Comparison of ENCODE assay signal across 10 cellular contexts in genomic region chr3:98612996-98613517, GRCh38. TPM values are rescaled to one million over a fixed set of nuclear protein-coding genes. Genes with fewer than 3 reads are reported as not detected.
DNase-seq lines count a peak whose midpoint lies in the region; ATAC-seq and TF ChIP-seq lines count a peak whose summit lies in the region.
"Had no signal": no experiment of that assay in that cellular context is flagged by ENCODE, and none has a peak within 500 bp of the region (broad histone marks: within the 10 kb centered on the region; RNA-seq: fewer than 3 reads in every experiment).

No MANE protein-coding gene starts in this region.

- no peak overlapping the region for H3K4me3 ChIP-seq in endodermal cell (ENCODE audit: low read length)
- H3K4me3 ChIP-seq: gastrocnemius medialis, pancreas had no signal

- H3K4me1 ChIP-seq in foreskin keratinocyte (no peaks in the 10 kb centered on the region), endodermal cell (ENCODE audit: control insufficient read depth, insufficient read depth, low read length) (no peaks in the 10 kb centered on the region)
- H3K4me1 ChIP-seq: gastrocnemius medialis, pancreas had no signal

- intact Hi-C loops in Right ventricle myocardium inferior (cut with DNase I), result no loop called here
- intact Hi-C loops in cardiac septum (cut with DNase I), result no loop called here

- no peaks in the 10 kb centered on the region for H3K9me3 Mint-ChIP-seq in endodermal cell

- ATAC-seq in Right ventricle myocardium inferior (peak; percentile 62), HG03135 (IDR thresholded peaks at IDR 0.05; ENCODE audit: unreplicated experiment) (peak; percentile 79), foreskin keratinocyte (peak; percentile 20)
- ATAC-seq: gastrocnemius medialis had no signal

- H3K27me3 ChIP-seq in foreskin keratinocyte (no peaks in the 10 kb centered on the region), endodermal cell (ENCODE audit: control insufficient read depth, insufficient read depth, low read length, poor library complexity, severe bottlenecking) (no peaks in the 10 kb centered on the region)
- H3K27me3 ChIP-seq: gastrocnemius medialis, pancreas had no signal

- H3K27ac Mint-ChIP-seq in endodermal cell, result no peak overlapping the region

- H3K4me3 Mint-ChIP-seq in endodermal cell, result no peak overlapping the region

- H3K36me3 Mint-ChIP-seq in endodermal cell (ENCODE audit: low read depth), result no peaks in the 10 kb centered on the region

- H3K9me3 ChIP-seq in endodermal cell (ENCODE audit: control insufficient read depth, low read length), result no peaks in the 10 kb centered on the region
- H3K9me3 ChIP-seq: gastrocnemius medialis, pancreas had no signal

- TF ChIP-seq CTCF in foreskin keratinocyte (conservative IDR thresholded peaks at IDR 0.05) (no peak), endodermal cell (conservative IDR thresholded peaks at IDR 0.05) (no peak), GM13976 (IDR thresholded peaks at IDR 0.05; ENCODE audit: borderline replicate concordance, control extremely low read depth, extremely low read depth, insufficient read depth, missing control alignments) (no peak)

- in situ Hi-C loops in GM13976 (cut with MboI; ENCODE audit: low sequenced_read_pairs, unreplicated experiment), result loop anchor here (25.0 kb wide), 1 partner anchor 374 kb away; no protein-coding TSS in a partner anchor

- no peaks in the 10 kb centered on the region for H3K36me3 ChIP-seq in endodermal cell (ENCODE audit: control insufficient read depth, insufficient read depth, low read length)
- H3K36me3 ChIP-seq: gastrocnemius medialis, pancreas had no signal

- no peak overlapping the region for H3K27ac ChIP-seq in foreskin keratinocyte
- no peak overlapping the region for H3K27ac ChIP-seq in endodermal cell (ENCODE audit: low read depth, low read length)
- H3K27ac ChIP-seq: gastrocnemius medialis, pancreas had no signal

- DNase-seq in Right ventricle myocardium inferior (ENCODE audit: missing footprints) (no peak), cardiac septum (ENCODE audit: low spot score) (no peak), foreskin keratinocyte (no peak), endodermal cell (no peak), GF-D8 (lab: John Stamatoyannopoulos, UW) (no peak), GM13976 (ENCODE audit: low spot score) (no peak)
- DNase-seq in activated CD4-positive, alpha-beta T cell treated with anti-CD3 and anti-CD28 coated beads for 4 hours, result no peak

- no peaks in the 10 kb centered on the region for H3K4me1 Mint-ChIP-seq in endodermal cell

- 91 to 95% methylated on average over 6 of the region's 6 CpGs for WGBS in endodermal cell (ENCODE audit: insufficient coverage in 1 of 2, insufficient read length in 1 of 2), 2 experiments

- no peaks in the 10 kb centered on the region for H3K27me3 Mint-ChIP-seq in endodermal cell (ENCODE audit: insufficient read depth)

- no peak overlapping the region for H3K9ac ChIP-seq in endodermal cell (ENCODE audit: extremely low read depth, low read length, poor library complexity, severe bottlenecking)

RNA-seq across cellular contexts. Expression of gene CPOX, which starts 19.6 kb away (rescaled TPM):
- total RNA-seq in Right ventricle myocardium inferior, result 11.8 TPM
- 10.3 TPM for total RNA-seq in cardiac septum
- total RNA-seq in foreskin keratinocyte, result 23.3 and 26.9 TPM in 2 replicates
- polyA plus RNA-seq in foreskin keratinocyte, result 13.1 and 16.1 TPM in 2 replicates
- total RNA-seq in endodermal cell, result 10 to 100 TPM; 18.0 to 20.3 TPM
- 21.4 TPM for polyA plus RNA-seq in endodermal cell (2013, experiment 1 of 2)
- polyA plus RNA-seq in endodermal cell (2013, experiment 2 of 2), result 18.6 TPM

Comparison
In these comparisons a context has a peak if more than half of its experiments do, and no peak if none do; other contexts are left out.
1. ATAC-seq: peak in every context shown above with its lines; median percentile 79 in HG03135; 62 in Right ventricle myocardium inferior; 20 in foreskin keratinocyte.